1 cellular context compared by ENCODE assay signal in genomic region chr6:89357390-89357789, GRCh38.
TF ChIP-seq lines count a peak whose summit lies in the region.

No MANE protein-coding gene starts in this region.

TF ChIP-seq in GM12878, 131 proteins besides CTCF, POLR2A, EP300 and RAD21 (continued from another document and continues in another):
- TF ChIP-seq ZBTB4 (CRISPR knock-in tag; IDR thresholded peaks at IDR 0.05) (no peak), ZNF384 (IDR thresholded peaks at IDR 0.05; ENCODE audit: borderline replicate concordance, low read depth, low read length) (no peak), SMAD5 (IDR thresholded peaks at IDR 0.05; ENCODE audit: low read depth) (no peak), HCFC1 (IDR thresholded peaks at IDR 0.05; ENCODE audit: low read length) (no peak), NFIC (IDR thresholded peaks at IDR 0.05; ENCODE audit: low read depth, low read length) (peak; percentile 93), SMC3 (IDR thresholded peaks at IDR 0.05; ENCODE audit: borderline replicate concordance, low read length) (no peak), NR2C1 (IDR thresholded peaks at IDR 0.05) (no peak), ESRRA (IDR thresholded peaks at IDR 0.05; ENCODE audit: low read length) (no peak), ATF3 (IDR thresholded peaks at IDR 0.05; ENCODE audit: borderline replicate concordance, extremely low read depth, low read depth, low read length) (no peak), SPI1 (IDR thresholded peaks at IDR 0.05; ENCODE audit: borderline replicate concordance, insufficient read depth, low read depth, low read length) (no peak), PAX8 (IDR thresholded peaks at IDR 0.05) (no peak), ZBTB40 (IDR thresholded peaks at IDR 0.05; ENCODE audit: borderline replicate concordance) (no peak), ZNF217 (IDR thresholded peaks at IDR 0.05) (no peak), RBBP5 (conservative IDR thresholded peaks at IDR 0.05) (no peak), CHD4 (IDR thresholded peaks at IDR 0.05) (no peak), HSF1 (IDR thresholded peaks at IDR 0.05; ENCODE audit: low read depth, low read length) (no peak), BRCA1 (IDR thresholded peaks at IDR 0.05; ENCODE audit: low read depth, low read length) (no peak), ZNF592 (IDR thresholded peaks at IDR 0.05) (no peak), IKZF1 (conservative IDR thresholded peaks at IDR 0.05) (peak; percentile 61), RB1 (IDR thresholded peaks at IDR 0.05; ENCODE audit: borderline replicate concordance) (no peak), BHLHE40 (IDR thresholded peaks at IDR 0.05; ENCODE audit: borderline replicate concordance in 1 of 2, low read depth in 2 of 2, low read length in 1 of 2) (peak in 1 of 2 experiments; percentile 38; a peak in 2 of 4 replicates), MEF2A (IDR thresholded peaks at IDR 0.05; ENCODE audit: insufficient read depth, low read depth, low read length) (peak; percentile 94), PAX5 (IDR thresholded peaks at IDR 0.05; ENCODE audit: borderline replicate concordance, low read depth, low read length) (peak; percentile 43; the same call in 1 of the 2 replicates), HDGF (IDR thresholded peaks at IDR 0.05) (no peak), ZSCAN29 (IDR thresholded peaks at IDR 0.05) (no peak), RELB (IDR thresholded peaks at IDR 0.05; ENCODE audit: low read depth) (peak; percentile 63), ASH2L (IDR thresholded peaks at IDR 0.05; ENCODE audit: borderline replicate concordance, low read depth) (no peak), PBX3 (IDR thresholded peaks at IDR 0.05; ENCODE audit: insufficient replicate concordance, low read depth, low read length) (no peak), NKRF (conservative IDR thresholded peaks at IDR 0.05) (no peak), JUND (IDR thresholded peaks at IDR 0.05; ENCODE audit: low read depth, low read length) (no peak), KDM1A (IDR thresholded peaks at IDR 0.05; ENCODE audit: borderline replicate concordance) (no peak), SMARCA5 (IDR thresholded peaks at IDR 0.05) (no peak), ZNF687 (IDR thresholded peaks at IDR 0.05) (peak; percentile 54; the same call in 1 of the 2 replicates), LARP7 (IDR thresholded peaks at IDR 0.05) (no peak), CREB1 (IDR thresholded peaks at IDR 0.05; ENCODE audit: low read depth) (0 out of 2 replicates have a peak, but pooled peaks have one; percentile 39), TAF1 (IDR thresholded peaks at IDR 0.05; ENCODE audit: borderline replicate concordance, low read depth, low read length) (no peak), STAT3 (IDR thresholded peaks at IDR 0.05; ENCODE audit: low read depth, low read length) (0 out of 2 replicates have a peak, but pooled peaks have one; percentile 63), BACH1 (IDR thresholded peaks at IDR 0.05; ENCODE audit: borderline replicate concordance) (no peak)
